In the genomic region with DNA sequence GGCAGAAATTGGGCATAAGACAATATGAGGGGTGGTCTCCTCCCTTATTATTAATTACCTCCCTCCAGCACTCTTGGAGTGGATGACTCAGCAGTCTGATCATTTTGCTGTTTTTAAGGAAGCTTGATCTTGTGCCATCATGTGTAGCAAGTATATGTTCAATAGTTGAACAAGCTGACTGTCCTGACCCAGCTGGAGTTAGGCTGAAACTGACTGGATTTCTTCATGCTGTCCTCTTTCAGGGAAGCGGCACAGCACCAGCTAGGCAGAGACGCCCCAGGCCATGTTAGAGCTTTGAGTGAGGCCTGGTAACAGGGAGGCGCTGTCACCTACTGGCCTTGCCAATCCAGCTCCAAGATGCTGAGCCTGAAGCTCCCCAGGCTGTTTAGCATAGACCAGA, we compare ENCODE assay signal across 20 cellular contexts. TPM values are rescaled to one million over a fixed set of nuclear protein-coding genes. Genes with fewer than 3 reads are reported as not detected.
DNase-seq lines count a peak whose midpoint lies in the region; ATAC-seq, FAIRE-seq and TF ChIP-seq lines count a peak whose summit lies in the region.
"Had no signal": no experiment of that assay in that cellular context is flagged by ENCODE, and none has a peak within 500 bp of the region (broad histone marks: within the 10 kb centered on the region; RNA-seq: fewer than 3 reads in every experiment).

No MANE protein-coding gene starts in this region.

- in situ Hi-C loops in astrocyte of the spinal cord (cut with HindIII; ENCODE audit: low sequenced_read_pairs) = no loop called here

- ATAC-seq in HCT116 = no peak
- no peak for ATAC-seq in HG02852 (IDR thresholded peaks at IDR 0.05; ENCODE audit: unreplicated experiment)
- no peak for ATAC-seq in activated CD8-positive, alpha-beta T cell treated with anti-CD3 and anti-CD28 coated beads, Interleukin-2, amount 10 ng/mL, durations not matched to agents 7 days and 5 days
- ATAC-seq: left cardiac atrium had no signal

- FAIRE-seq in H54 (lab: Jason Lieb, UNC) = no peak
- FAIRE-seq: endometrium had no signal

- H2AFZ ChIP-seq in HCT116 (ENCODE audit: low read depth, low read length, poor library complexity, severe bottlenecking) (no peak overlapping the region), parathyroid adenoma (no peak overlapping the region)

- DNase-seq in HCT116 (ENCODE audit: low read depth, low spot score) (no peak), astrocyte of the spinal cord (ENCODE audit: low read depth, low spot score) (peak; percentile 11), foreskin fibroblast (peak; percentile 30 to 59), NCI-H1417 (lab: John Stamatoyannopoulos, UW) (no peak), H54 (ENCODE audit: insufficient read length, low spot score) (no peak)
- DNase-seq in activated CD8-positive, alpha-beta T cell treated with anti-CD3 and anti-CD28 coated beads, Interleukin-2, amount 10 ng/mL, durations not matched to agents 7 days and 5 days = no peak
- DNase-seq: activated B cell treated with CpG ODN at 0.5 μM for 24 hours, cerebellar nuclear complex, DMS 273 treated with DMSO at 0.1 percent for 48 hours, KBM-7, left cardiac atrium, NCI-H1105, NCI-H82 had no signal

- H3K4me3 ChIP-seq in HCT116 (replicated peaks in 1 of 2; ENCODE audit: low read depth in 1 of 2, low read length in 2 of 2) (no peak overlapping the region), astrocyte of the spinal cord (ENCODE audit: low read depth, low read length) (no peak overlapping the region), foreskin fibroblast (ENCODE audit: low read depth in 1 of 2, low read length in 2 of 2) (no peak overlapping the region), parathyroid adenoma (ENCODE audit: low read depth, low read length) (no peak overlapping the region)
- H3K4me3 ChIP-seq: smooth muscle cell, tibial nerve had no signal

- no peaks in the 10 kb centered on the region for H4K20me1 ChIP-seq in HCT116 (ENCODE audit: insufficient read depth)

- BruUV-seq in HCT116 (replicated peaks; lab: Mats Ljungman, UMichigan) = no TSS peak

- H3K4me1 Mint-ChIP-seq in activated CD8-positive, alpha-beta T cell treated with anti-CD3 and anti-CD28 coated beads, Interleukin-2, amount 10 ng/mL, durations not matched to agents 7 days and 5 days (ENCODE audit: low read depth) = no peaks in the 10 kb centered on the region
- H3K4me1 Mint-ChIP-seq: activated B cell treated with CpG ODN at 0.5 μM for 24 hours had no signal

- no peaks in the 10 kb centered on the region for H3K36me3 Mint-ChIP-seq in activated CD8-positive, alpha-beta T cell treated with anti-CD3 and anti-CD28 coated beads, Interleukin-2, amount 10 ng/mL, durations not matched to agents 7 days and 5 days (ENCODE audit: low read depth)

- H3K9ac ChIP-seq in HCT116 (ENCODE audit: low read length) = no peak overlapping the region
- no peak overlapping the region for H3K9ac ChIP-seq in parathyroid adenoma

- CTCF ChIA-PET in HCT116 (lab: Charles Lee) = no interaction called here
- CTCF ChIA-PET in activated CD8-positive, alpha-beta T cell treated with anti-CD3 and anti-CD28 coated beads, Interleukin-2, amount 10 ng/mL, durations not matched to agents 7 days and 5 days (lab: Charles Lee) = no interaction called here

- H3K36me3 ChIP-seq in HCT116 (ENCODE audit: control insufficient read depth in 1 of 2, insufficient read depth in 2 of 2, low read length in 2 of 2) (no peaks in the 10 kb centered on the region), parathyroid adenoma (ENCODE audit: control insufficient read depth, insufficient read depth, low read length) (no peaks in the 10 kb centered on the region)
- H3K36me3 ChIP-seq: tibial nerve had no signal

- TF ChIP-seq CTCF in HCT116 (IDR thresholded peaks at IDR 0.05 in 2 of 3, conservative IDR thresholded peaks at IDR 0.05 in 1 of 3; ENCODE audit: borderline replicate concordance in 1 of 3, insufficient read depth in 1 of 3, low read depth in 2 of 3, low read length in 2 of 3) (no peak), astrocyte of the spinal cord (IDR thresholded peaks at IDR 0.05; ENCODE audit: low read depth, low read length) (no peak), foreskin fibroblast (IDR thresholded peaks at IDR 0.05; ENCODE audit: low read depth, low read length) (no peak), parathyroid adenoma (IDR thresholded peaks at IDR 0.05) (no peak)

- no peaks in the 10 kb centered on the region for H3K9me2 ChIP-seq in HCT116 (ENCODE audit: insufficient read depth)

- no peaks in the 10 kb centered on the region for H3K9me3 ChIP-seq in HCT116 (ENCODE audit: control insufficient read depth in 1 of 2, insufficient read depth in 1 of 2, low read depth in 1 of 2, low read length in 2 of 2)
- H3K9me3 ChIP-seq in parathyroid adenoma (ENCODE audit: control insufficient read depth, low read length) = no peaks in the 10 kb centered on the region
- H3K9me3 ChIP-seq: tibial nerve had no signal

- no peak overlapping the region for H3K27ac Mint-ChIP-seq in activated CD8-positive, alpha-beta T cell treated with anti-CD3 and anti-CD28 coated beads, Interleukin-2, amount 10 ng/mL, durations not matched to agents 7 days and 5 days
- H3K27ac Mint-ChIP-seq: activated B cell treated with CpG ODN at 0.5 μM for 24 hours; activated T-helper 2 cell treated with anti-CD3 and anti-CD28 coated beads, Interferon-gamma antibody, Interleukin-2, Interleukin-4, amounts not matched to agents 10 μg/mL and 5 μg/mL and 100 μg/mL, durations not matched to agents 14 hours and 24 hours and 36 hours had no signal

- intact Hi-C loops in HCT116 (cut with micrococcal nuclease) = no loop called here

- no peak overlapping the region for H3K4me3 Mint-ChIP-seq in activated CD8-positive, alpha-beta T cell treated with anti-CD3 and anti-CD28 coated beads, Interleukin-2, amount 10 ng/mL, durations not matched to agents 7 days and 5 days
- H3K4me3 Mint-ChIP-seq: activated B cell treated with CpG ODN at 0.5 μM for 24 hours had no signal

- no peak overlapping the region for H3K27ac ChIP-seq in HCT116 (ENCODE audit: low read depth, low read length)
- peak overlapping the region; percentile 24 for H3K27ac ChIP-seq in parathyroid adenoma
- H3K27ac ChIP-seq: HL-60, tibial nerve had no signal

- H3K79me2 ChIP-seq in HCT116 (ENCODE audit: insufficient read depth, low read length) (no peaks in the 10 kb centered on the region), parathyroid adenoma (no peaks in the 10 kb centered on the region)

- H3K27me3 Mint-ChIP-seq in activated CD8-positive, alpha-beta T cell treated with anti-CD3 and anti-CD28 coated beads, Interleukin-2, amount 10 ng/mL, durations not matched to agents 7 days and 5 days (ENCODE audit: low read depth) = no peaks in the 10 kb centered on the region

- peaks cover 17 to 31% of the 10 kb centered on the region in 2 experiments for H3K4me1 ChIP-seq in HCT116 (ENCODE audit: control insufficient read depth in 1 of 2, insufficient read depth in 2 of 2, low read length in 2 of 2)
- peaks cover 21% of the 10 kb centered on the region for H3K4me1 ChIP-seq in parathyroid adenoma
- H3K4me1 ChIP-seq: tibial nerve had no signal

- H3K27me3 ChIP-seq in HCT116 (ENCODE audit: insufficient read depth, low read length) (no peaks in the 10 kb centered on the region), parathyroid adenoma (ENCODE audit: control insufficient read depth, insufficient read depth, low read length) (no peaks in the 10 kb centered on the region)
- H3K27me3 ChIP-seq: tibial nerve had no signal

- POLR2A ChIA-PET in HCT116 (lab: Charles Lee) = no interaction called here
- POLR2A ChIA-PET in activated CD8-positive, alpha-beta T cell treated with anti-CD3 and anti-CD28 coated beads, Interleukin-2, amount 10 ng/mL, durations not matched to agents 7 days and 5 days (lab: Charles Lee) = no interaction called here

- TF ChIP-seq RAD21 in HCT116 (IDR thresholded peaks at IDR 0.05; ENCODE audit: low read depth) = peak; percentile 13; the same call in 1 of the 2 replicates

- no peak overlapping the region for H3K4me2 ChIP-seq in HCT116 (ENCODE audit: low read length)
- H3K4me2 ChIP-seq in parathyroid adenoma (ENCODE audit: low read length) = no peak overlapping the region
- H3K4me2 ChIP-seq: smooth muscle cell had no signal

- TF ChIP-seq POLR2A in HCT116 (IDR thresholded peaks at IDR 0.05; ENCODE audit: borderline replicate concordance, extremely low read depth, insufficient read depth, insufficient read length) (no peak), H54 (IDR thresholded peaks at IDR 0.05; ENCODE audit: low read depth, low read length) (no peak)

- RAD21 ChIA-PET in HCT116 (lab: Charles Lee; ENCODE audit: low non-redundant PET in 1 of 2, low total read pairs in 2 of 2, uncharacterized antibody in 2 of 2, unreplicated experiment in 2 of 2) = no interaction called here

- no peaks in the 10 kb centered on the region for H3K9me3 Mint-ChIP-seq in activated CD8-positive, alpha-beta T cell treated with anti-CD3 and anti-CD28 coated beads, Interleukin-2, amount 10 ng/mL, durations not matched to agents 7 days and 5 days (ENCODE audit: insufficient read depth)
- H3K9me3 Mint-ChIP-seq: activated B cell treated with CpG ODN at 0.5 μM for 24 hours; activated T-helper 2 cell treated with anti-CD3 and anti-CD28 coated beads, Interferon-gamma antibody, Interleukin-2, Interleukin-4, amounts not matched to agents 10 μg/mL and 5 μg/mL and 100 μg/mL, durations not matched to agents 14 hours and 24 hours and 36 hours had no signal

TF ChIP-seq in HCT116, 20 proteins besides CTCF, POLR2A, EP300 and RAD21 (continues in another document):
- TF ChIP-seq, protein P1, sequence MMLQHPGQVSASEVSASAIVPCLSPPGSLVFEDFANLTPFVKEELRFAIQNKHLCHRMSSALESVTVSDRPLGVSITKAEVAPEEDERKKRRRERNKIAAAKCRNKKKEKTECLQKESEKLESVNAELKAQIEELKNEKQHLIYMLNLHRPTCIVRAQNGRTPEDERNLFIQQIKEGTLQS (IDR thresholded peaks at IDR 0.05) = no peak
- TF ChIP-seq, protein P2, sequence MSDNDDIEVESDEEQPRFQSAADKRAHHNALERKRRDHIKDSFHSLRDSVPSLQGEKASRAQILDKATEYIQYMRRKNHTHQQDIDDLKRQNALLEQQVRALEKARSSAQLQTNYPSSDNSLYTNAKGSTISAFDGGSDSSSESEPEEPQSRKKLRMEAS (IDR thresholded peaks at IDR 0.05) = no peak
- no peak for TF ChIP-seq POLR2AphosphoS5 (IDR thresholded peaks at IDR 0.05; ENCODE audit: low read depth, low read length)

RNA-seq across cellular contexts. Expression of a gene that starts 54.4 kb away (rescaled TPM):
- 83.7 TPM for total RNA-seq in HCT116 (2021; ENCODE audit: unreplicated experiment)
- polyA plus RNA-seq in HCT116 (2012) = 62.8 and 80.8 TPM in 2 replicates
- 10 to 100 TPM; 80.7 to 87.9 TPM for total RNA-seq in activated CD8-positive, alpha-beta T cell treated with anti-CD3 and anti-CD28 coated beads, Interleukin-2, amount 10 ng/mL, durations not matched to agents 7 days and 5 days

Comparison
In these comparisons a context has a peak if more than half of its experiments do, and no peak if none do; other contexts are left out.
1. DNase-seq: peak in astrocyte of the spinal cord (single experiment) and foreskin fibroblast (2 of 2); none in HCT116 (single experiment), NCI-H1417 (0 of 3), H54 (single experiment) and activated CD8-positive, alpha-beta T cell treated with anti-CD3 and anti-CD28 coated beads, Interleukin-2, amount 10 ng/mL, durations not matched to agents 7 days and 5 days (single experiment).